ENCODE assay signal across 24 cellular contexts in genomic region chr20:11156922-11157321, GRCh38.
"Had no signal": no experiment of that assay in that cellular context is flagged by ENCODE, and none has a peak within 500 bp of the region (broad histone marks: within the 10 kb centered on the region; RNA-seq: fewer than 3 reads in every experiment).

No MANE protein-coding gene starts in this region.

- H3K4me3 ChIP-seq: adrenal gland, MG63, SJCRH30 had no signal

- H3K36me3 ChIP-seq: adrenal gland, MG63, SJCRH30 had no signal

- H3K27me3 ChIP-seq: adrenal gland, MG63, SJCRH30 had no signal

- H3K4me3 Mint-ChIP-seq: activated CD8-positive, alpha-beta T cell treated with anti-CD3 and anti-CD28 coated beads, Interleukin-2, amount 10 ng/mL, durations not matched to agents 7 days and 5 days; activated naive CD8-positive, alpha-beta T cell treated with anti-CD3 and anti-CD28 coated beads, Interleukin-2, amount 10 ng/mL, durations not matched to agents 7 days and 5 days; T-helper 1 cell treated with Interleukin-12 subunit alpha and Interleukin-12 subunit beta and Interleukin-4 antibody, amounts not matched to agents 30 μg/mL and 1 μg/mL, for 36 hours had no signal

- ATAC-seq: activated CD4-positive, CD25-positive, alpha-beta regulatory T cell treated with anti-CD3 and anti-CD28 coated beads, Interleukin-2, amount 50 U/mL, for 24 hours; activated CD8-positive, alpha-beta T cell treated with anti-CD3 and anti-CD28 coated beads, Interleukin-2, amount 10 ng/mL, durations not matched to agents 7 days and 5 days; Panc1; Right ventricle myocardium inferior had no signal

- H3K36me3 Mint-ChIP-seq: activated naive CD8-positive, alpha-beta T cell treated with anti-CD3 and anti-CD28 coated beads, Interleukin-2, amount 10 ng/mL, durations not matched to agents 7 days and 5 days had no signal

- H3K4me1 Mint-ChIP-seq: activated naive CD8-positive, alpha-beta T cell treated with anti-CD3 and anti-CD28 coated beads, Interleukin-2, amount 10 ng/mL, durations not matched to agents 7 days and 5 days had no signal

- H3K9me3 ChIP-seq: adrenal gland, MG63, SJCRH30 had no signal

- H3K4me1 ChIP-seq: adrenal gland, SJCRH30 had no signal

- H3K9me3 Mint-ChIP-seq: activated naive CD8-positive, alpha-beta T cell treated with anti-CD3 and anti-CD28 coated beads, Interleukin-2, amount 10 ng/mL, durations not matched to agents 7 days and 5 days; T-helper 1 cell treated with Interleukin-12 subunit alpha and Interleukin-12 subunit beta and Interleukin-4 antibody, amounts not matched to agents 30 μg/mL and 1 μg/mL, for 36 hours had no signal

- DNase-seq: activated CD4-positive, alpha-beta T cell treated with anti-CD3 and anti-CD28 coated beads for 4 hours; activated CD8-positive, alpha-beta memory T cell treated with anti-CD3 and anti-CD28 coated beads, Interleukin-2, amount 50 U/mL, for 48 hours; activated CD8-positive, alpha-beta T cell treated with anti-CD3 and anti-CD28 coated beads, Interleukin-2, amount 10 ng/mL, durations not matched to agents 7 days and 5 days; activated naive CD4-positive, alpha-beta T cell treated with anti-CD3 and anti-CD28 coated beads, Interleukin-2, amount 50 U/mL, for 16 hours; activated naive CD8-positive, alpha-beta T cell treated with anti-CD3 and anti-CD28 coated beads, Interleukin-2, amount 10 ng/mL, durations not matched to agents 7 days and 5 days; activated T-cell treated with anti-CD3 and anti-CD28 coated beads, Interleukin-2, amount 50 U/mL, for 1 hour; adrenal gland; anterior cingulate cortex; central memory CD4-positive, alpha-beta T cell; MG63; MV-4-11; NCI-H1105; NCI-H1436 treated with DMSO at 0.1 percent for 48 hours; NCI-H187; NCI-H2081; NCI-H446; NCI-H524; NCI-H748 treated with DMSO at 0.1 percent for 48 hours; RPMI8226 had no signal

- H3K27me3 Mint-ChIP-seq: activated naive CD8-positive, alpha-beta T cell treated with anti-CD3 and anti-CD28 coated beads, Interleukin-2, amount 10 ng/mL, durations not matched to agents 7 days and 5 days had no signal

- H3K27ac ChIP-seq: adrenal gland, SJCRH30 had no signal

- H3K27ac Mint-ChIP-seq: activated CD8-positive, alpha-beta T cell treated with anti-CD3 and anti-CD28 coated beads, Interleukin-2, amount 10 ng/mL, durations not matched to agents 7 days and 5 days; activated naive CD8-positive, alpha-beta T cell treated with anti-CD3 and anti-CD28 coated beads, Interleukin-2, amount 10 ng/mL, durations not matched to agents 7 days and 5 days; T-helper 1 cell treated with Interleukin-12 subunit alpha and Interleukin-12 subunit beta and Interleukin-4 antibody, amounts not matched to agents 30 μg/mL and 1 μg/mL, for 36 hours had no signal
